Comparison of ENCODE assay signal across 8 cellular contexts in the genomic region with DNA sequence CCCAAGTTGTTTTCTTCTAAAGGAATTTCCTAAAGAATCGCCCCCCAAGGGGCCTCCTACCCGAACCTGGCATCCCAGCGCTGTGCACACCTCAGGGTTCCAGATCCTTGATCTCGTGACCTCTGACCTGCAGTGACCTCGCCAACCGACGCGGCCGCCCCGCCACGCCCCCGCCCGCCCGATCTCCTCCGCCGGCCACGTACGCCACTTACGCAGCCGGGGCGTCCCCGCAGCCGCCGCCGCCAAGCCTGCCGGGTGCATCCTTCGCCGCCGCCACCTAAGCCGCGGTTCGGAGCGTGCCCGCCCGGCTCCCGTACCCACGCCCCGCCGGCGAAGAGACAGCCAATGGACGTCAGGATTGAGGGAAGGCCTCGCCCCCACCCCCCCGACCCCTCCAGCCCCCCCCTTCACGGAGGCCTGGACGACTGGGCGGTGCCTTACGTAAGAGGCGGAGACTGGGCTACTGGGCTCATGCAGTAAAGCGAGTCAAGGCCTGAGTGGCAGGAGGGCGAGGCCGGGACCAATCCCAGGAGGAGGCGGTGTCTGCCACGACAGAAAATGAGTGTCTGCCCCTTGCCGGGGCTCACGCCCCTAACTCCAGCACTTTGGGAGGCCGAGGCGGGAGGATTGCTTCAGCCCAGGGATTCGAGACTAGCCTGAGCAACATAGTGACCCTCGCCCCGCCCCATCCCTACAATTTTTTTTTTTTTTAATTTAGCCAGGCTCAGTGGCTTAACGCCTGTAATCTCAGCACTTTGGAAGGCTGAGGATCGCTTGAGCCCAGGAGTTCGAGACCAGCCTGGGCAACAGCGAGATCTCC. TPM values are rescaled to one million over a fixed set of nuclear protein-coding genes. Genes with fewer than 3 reads are reported as not detected.
DNase-seq lines count a peak whose midpoint lies in the region; ATAC-seq and TF ChIP-seq lines count a peak whose summit lies in the region.

A gene with protein sequence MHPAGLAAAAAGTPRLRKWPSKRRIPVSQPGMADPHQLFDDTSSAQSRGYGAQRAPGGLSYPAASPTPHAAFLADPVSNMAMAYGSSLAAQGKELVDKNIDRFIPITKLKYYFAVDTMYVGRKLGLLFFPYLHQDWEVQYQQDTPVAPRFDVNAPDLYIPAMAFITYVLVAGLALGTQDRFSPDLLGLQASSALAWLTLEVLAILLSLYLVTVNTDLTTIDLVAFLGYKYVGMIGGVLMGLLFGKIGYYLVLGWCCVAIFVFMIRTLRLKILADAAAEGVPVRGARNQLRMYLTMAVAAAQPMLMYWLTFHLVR (minus strand): TSS at position 291 of the 820 bp plus-strand sequence. CDS start 30 bp downstream, at position 261.

- ATAC-seq in HG02678 (IDR thresholded peaks at IDR 0.05; ENCODE audit: unreplicated experiment), result peak; percentile 88

- no peak for TF ChIP-seq CTCF in GM12864 (IDR thresholded peaks at IDR 0.05; ENCODE audit: low read depth, low read length, missing control alignments)
- no peak for TF ChIP-seq CTCF in osteoblast (IDR thresholded peaks at IDR 0.05; ENCODE audit: extremely low read depth, low read depth, low read length)
- no peak for TF ChIP-seq CTCF in testis (IDR thresholded peaks at IDR 0.05)

- H3K27me3 Mint-ChIP-seq in activated naive CD8-positive, alpha-beta T cell, result no peaks in the 10 kb centered on the region

- H3K4me1 ChIP-seq in osteoblast (ENCODE audit: insufficient read depth, low read length) (peaks cover 15% of the 10 kb centered on the region), testis (peaks cover 7% of the 10 kb centered on the region)

- H3K9me3 Mint-ChIP-seq in activated naive CD8-positive, alpha-beta T cell (ENCODE audit: low read depth), result no peaks in the 10 kb centered on the region

- intact Hi-C loops in testis (cut with DNase I; ENCODE audit: low total_unique reads), result loop anchor here (5.0 kb wide), 1 partner anchor 54 kb away; a partner anchor contains a TSS

- H3K4me1 Mint-ChIP-seq in activated naive CD8-positive, alpha-beta T cell (ENCODE audit: low read depth), result peaks cover 26% of the 10 kb centered on the region

- peak within 1 kb of the TSS; percentile 93 for H3K4me3 Mint-ChIP-seq in activated naive CD8-positive, alpha-beta T cell

- 0 to 1% methylated on average over 49 to 59 of the region's 64 CpGs for WGBS in testis, 2 donors

- H3K27ac ChIP-seq in osteoblast (ENCODE audit: low read depth, low read length), result peak within 1 kb of the TSS; percentile 83
- H3K27ac ChIP-seq in testis, result peak within 1 kb of the TSS; percentile 85 to 89

- no peak for TF ChIP-seq POLR2A in testis (IDR thresholded peaks at IDR 0.05)

- peak within 1 kb of the TSS; percentile 93 for H3K4me2 ChIP-seq in osteoblast (ENCODE audit: insufficient read depth, low read length)

- H3K36me3 ChIP-seq in osteoblast (ENCODE audit: insufficient read depth, low read length), result no peaks in the 10 kb centered on the region
- no peaks in the 10 kb centered on the region for H3K36me3 ChIP-seq in testis (ENCODE audit: low read depth, missing control alignments)

- peak within 1 kb of the TSS; percentile 91 for H2AFZ ChIP-seq in osteoblast (ENCODE audit: low read length)

- peak within 1 kb of the TSS; percentile 88 for H3K27ac Mint-ChIP-seq in activated naive CD8-positive, alpha-beta T cell

- H4K20me1 ChIP-seq in osteoblast (ENCODE audit: insufficient read depth, low read length), result peaks cover 4% of the 10 kb centered on the region

- DNase-seq in GM12864 (ENCODE audit: low read depth) (peak; percentile 96), NCI-H1105 treated with DMSO at 0.1 percent for 48 hours (lab: John Stamatoyannopoulos, UW) (peak; percentile 98), SKM-1 treated with dmso at 0.1 percent for 144 hours (lab: John Stamatoyannopoulos, UW; ENCODE audit: unreplicated experiment) (peak; percentile 98), glomerular visceral epithelial cell (ENCODE audit: extremely low spot score) (peak; percentile 98), osteoblast (ENCODE audit: insufficient read length, low spot score, missing footprints) (peak; percentile 100), testis (peak; percentile 98)

- H3K79me2 ChIP-seq in osteoblast (ENCODE audit: insufficient read depth, low read length), result peaks cover 43% of the 10 kb centered on the region

- no peaks in the 10 kb centered on the region for H3K9me3 ChIP-seq in osteoblast (ENCODE audit: low read depth, low read length)
- no peaks in the 10 kb centered on the region for H3K9me3 ChIP-seq in testis

- H3K27me3 ChIP-seq in osteoblast (ENCODE audit: insufficient read depth, low read length), result no peaks in the 10 kb centered on the region
- H3K27me3 ChIP-seq in testis, result no peaks in the 10 kb centered on the region

- no peaks in the 10 kb centered on the region for H3K36me3 Mint-ChIP-seq in activated naive CD8-positive, alpha-beta T cell

- H3K4me3 ChIP-seq in GM12864 (ENCODE audit: low read depth, low read length), result peak within 1 kb of the TSS; percentile 85
- peak within 1 kb of the TSS; percentile 96 for H3K4me3 ChIP-seq in osteoblast (ENCODE audit: insufficient read depth, low read length)
- H3K4me3 ChIP-seq in testis, result peak within 1 kb of the TSS; percentile 60 to 63

RNA-seq across cellular contexts. Expression of the gene that starts here (rescaled TPM):
- total RNA-seq in osteoblast (55.0 and 58.9 TPM in 2 replicates), testis (10 to 100 TPM; 63.5 to 63.7 TPM)
- 52.1 TPM for polyA plus RNA-seq in testis (ENCODE audit: insufficient read depth, low read depth, low replicate concordance)

Comparison
In these comparisons a context has a peak if more than half of its experiments do, and no peak if none do; other contexts are left out.
1. Peak in every context shown above with its lines: DNase-seq, ATAC-seq, H3K4me3 ChIP-seq and H3K27ac ChIP-seq.